ENCODE assay signal across 1 cellular context in genomic region chr17:64200080-64201042, GRCh38.
TF ChIP-seq lines count a peak whose summit lies in the region.

No MANE protein-coding gene starts in this region.

TF ChIP-seq in HepG2, 621 proteins besides CTCF, POLR2A, EP300 and RAD21:
- TF ChIP-seq ZNF460 (CRISPR knock-in tag; IDR thresholded peaks at IDR 0.05; ENCODE audit: borderline replicate concordance) (no peak), ZNF136 (CRISPR knock-in tag; IDR thresholded peaks at IDR 0.05; ENCODE audit: low read depth) (no peak), PHB2 (IDR thresholded peaks at IDR 0.05; ENCODE audit: partially characterized antibody) (no peak), PREB (CRISPR knock-in tag; IDR thresholded peaks at IDR 0.05) (no peak), ZNF777 (CRISPR knock-in tag; IDR thresholded peaks at IDR 0.05) (no peak), HOXD1 (CRISPR knock-in tag; IDR thresholded peaks at IDR 0.05) (no peak), GATAD2A (CRISPR knock-in tag; IDR thresholded peaks at IDR 0.05) (peak; percentile 29; the same call in 1 of the 2 replicates), STAT5B (CRISPR knock-in tag; IDR thresholded peaks at IDR 0.05) (no peak), NFATC3 (CRISPR knock-in tag; IDR thresholded peaks at IDR 0.05) (0 out of 2 replicates have a peak, but pooled peaks have one; percentile 76), USF2 (IDR thresholded peaks at IDR 0.05; ENCODE audit: low read depth, low read length) (no peak), USF2 (CRISPR knock-in tag; IDR thresholded peaks at IDR 0.05; ENCODE audit: borderline replicate concordance) (no peak), PBX3 (CRISPR knock-in tag; IDR thresholded peaks at IDR 0.05; ENCODE audit: borderline replicate concordance) (no peak), FOXK1 (CRISPR knock-in tag; IDR thresholded peaks at IDR 0.05; ENCODE audit: borderline replicate concordance, low read depth) (no peak), PITX1 (CRISPR knock-in tag; IDR thresholded peaks at IDR 0.05) (peak; percentile 27; the same call in 1 of the 2 replicates), ZNF609 (CRISPR knock-in tag; IDR thresholded peaks at IDR 0.05; ENCODE audit: borderline replicate concordance) (no peak), ELF3 (CRISPR knock-in tag; IDR thresholded peaks at IDR 0.05) (peak; percentile 53; the same call in 1 of the 2 replicates), RNF2 (conservative IDR thresholded peaks at IDR 0.05; ENCODE audit: low read depth) (no peak), NFRKB (IDR thresholded peaks at IDR 0.05) (no peak), TBX2 (CRISPR knock-in tag; IDR thresholded peaks at IDR 0.05; ENCODE audit: borderline replicate concordance) (no peak), SOX6 (IDR thresholded peaks at IDR 0.05) (no peak), SOX6 (CRISPR knock-in tag; IDR thresholded peaks at IDR 0.05) (peak; percentile 13; the same call in 1 of the 2 replicates), ZNF430 (CRISPR knock-in tag; IDR thresholded peaks at IDR 0.05) (no peak), GATA4 (IDR thresholded peaks at IDR 0.05; ENCODE audit: borderline replicate concordance, low read depth) (no peak), KDM5B (CRISPR knock-in tag; IDR thresholded peaks at IDR 0.05; ENCODE audit: borderline replicate concordance) (no peak), MEF2D (CRISPR knock-in tag; IDR thresholded peaks at IDR 0.05) (no peak), ZBTB1 (CRISPR knock-in tag; IDR thresholded peaks at IDR 0.05; ENCODE audit: borderline replicate concordance) (no peak), AHDC1 (CRISPR knock-in tag; IDR thresholded peaks at IDR 0.05; ENCODE audit: borderline replicate concordance) (no peak), ZNF496 (CRISPR knock-in tag; IDR thresholded peaks at IDR 0.05; ENCODE audit: insufficient replicate concordance) (no peak), ZUFSP (CRISPR knock-in tag; IDR thresholded peaks at IDR 0.05; ENCODE audit: borderline replicate concordance) (no peak), ZFP1 (CRISPR knock-in tag; IDR thresholded peaks at IDR 0.05) (no peak), ZNF766 (CRISPR knock-in tag; IDR thresholded peaks at IDR 0.05; ENCODE audit: borderline replicate concordance) (no peak), ZNF501 (CRISPR knock-in tag; IDR thresholded peaks at IDR 0.05) (peak; percentile 66; the same call in 1 of the 2 replicates), KLF13 (CRISPR knock-in tag; IDR thresholded peaks at IDR 0.05) (no peak), HOXA3 (CRISPR knock-in tag; IDR thresholded peaks at IDR 0.05) (no peak), ZNF574 (CRISPR knock-in tag; IDR thresholded peaks at IDR 0.05) (no peak), ETV6 (CRISPR knock-in tag; conservative IDR thresholded peaks at IDR 0.05) (no peak), ZNF678 (CRISPR knock-in tag; IDR thresholded peaks at IDR 0.05) (no peak), TFAP4 (IDR thresholded peaks at IDR 0.05; ENCODE audit: borderline replicate concordance, low read depth) (peak; percentile 50), SMC3 (IDR thresholded peaks at IDR 0.05; ENCODE audit: low read length) (no peak), HNF4A (CRISPR knock-in tag; IDR thresholded peaks at IDR 0.05) (peak; percentile 31; the same call in 1 of the 2 replicates), MXD1 (CRISPR knock-in tag; IDR thresholded peaks at IDR 0.05) (no peak)
